1 cellular context compared by ENCODE assay signal in genomic region chr22:22321743-22322611, GRCh38.
TF ChIP-seq lines count a peak whose summit lies in the region.

No MANE protein-coding gene starts in this region.

TF ChIP-seq in H1, 55 proteins besides CTCF, POLR2A, EP300 and RAD21:
- TF ChIP-seq TCF12 (IDR thresholded peaks at IDR 0.05; ENCODE audit: low read depth, low read length) (0 out of 2 replicates have a peak, but pooled peaks have one; percentile 24), CREB1 (IDR thresholded peaks at IDR 0.05) (0 out of 2 replicates have a peak, but pooled peaks have one; percentile 24)
